ENCODE assay signal across 29 cellular contexts in the genomic region with DNA sequence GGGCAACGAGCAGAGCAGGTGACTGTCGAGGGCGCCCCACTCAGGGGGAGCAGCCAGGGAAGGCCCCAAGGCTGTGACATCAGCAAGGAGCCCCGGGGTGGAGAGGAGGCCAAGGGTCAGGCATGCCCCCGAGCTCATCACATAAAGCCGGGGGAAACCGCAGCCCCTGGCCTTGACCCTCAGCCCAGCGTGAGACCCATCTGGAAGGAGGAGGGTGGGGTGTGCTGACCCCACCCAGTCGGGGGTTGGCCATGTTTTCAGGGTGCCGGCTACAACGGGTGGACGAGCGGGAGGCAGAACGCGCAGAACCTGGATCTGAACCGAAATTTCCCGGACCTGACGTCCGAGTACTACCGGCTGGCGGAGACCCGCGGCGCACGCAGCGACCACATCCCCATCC. TPM values are rescaled to one million over a fixed set of nuclear protein-coding genes. Genes with fewer than 3 reads are reported as not detected.
"Had no signal": no experiment of that assay in that cellular context is flagged by ENCODE, and none has a peak within 500 bp of the region (broad histone marks: within the 10 kb centered on the region; RNA-seq: fewer than 3 reads in every experiment).

No MANE protein-coding gene starts in this region.

- H3K36me3 ChIP-seq: ovary, right lobe of liver, sigmoid colon, suprapubic skin, thoracic aorta, thyroid gland, tibial nerve, upper lobe of left lung, vagina had no signal

- H3K4me3 ChIP-seq: ovary, psoas muscle, right lobe of liver, sigmoid colon, suprapubic skin, thoracic aorta, thyroid gland, tibial nerve, upper lobe of left lung, vagina had no signal

- H3K9me3 ChIP-seq: ovary, psoas muscle, right lobe of liver, sigmoid colon, suprapubic skin, thoracic aorta, thyroid gland, tibial nerve, upper lobe of left lung, vagina had no signal

- H3K9ac ChIP-seq: parathyroid adenoma had no signal

- H3K27ac ChIP-seq: parathyroid adenoma, psoas muscle, right lobe of liver, sigmoid colon, suprapubic skin, thoracic aorta, thyroid gland, tibial nerve, upper lobe of left lung, vagina had no signal

- H3K4me1 ChIP-seq: parathyroid adenoma, psoas muscle, right lobe of liver, vagina had no signal

- DNase-seq: naive thymus-derived CD8-positive, alpha-beta T cell; nephron progenitor cell; occipital lobe; ovary; psoas muscle; right lobe of liver; sigmoid colon; small intestine; stimulated activated CD4-positive, alpha-beta T cell treated with anti-CD3 and anti-CD28 coated beads, Interleukin-15, amount 100 ng/mL, for 24 hours; stimulated activated CD4-positive, alpha-beta T cell treated with anti-CD3 and anti-CD28 coated beads, Interleukin-2, amount 100 ng/mL, for 24 hours; stimulated activated CD4-positive, alpha-beta T cell treated with anti-CD3 and anti-CD28 coated beads, Interleukin-2, amount 100 ng/mL, for 48 hours; stimulated activated CD4-positive, alpha-beta T cell treated with anti-CD3 and anti-CD28 coated beads, Interleukin-4, amount 100 ng/mL, for 24 hours; stimulated activated naive CD4-positive, alpha-beta T cell; stimulated activated naive CD8-positive, alpha-beta T cell treated with anti-CD3 and anti-CD28 coated beads, Interleukin-15, amount 100 ng/mL, for 72 hours; stimulated activated naive CD8-positive, alpha-beta T cell treated with anti-CD3 and anti-CD28 coated beads, Interleukin-15, Interleukin-2, amounts not matched to agents 100 U/mL and 50 U/mL, for 24 hours; substantia nigra; thyroid gland had no signal

- H3K27me3 ChIP-seq: ovary, right lobe of liver, thyroid gland, upper lobe of left lung, vagina had no signal

- FAIRE-seq: small intestine, urothelium cell line had no signal

- ATAC-seq: naive thymus-derived CD8-positive, alpha-beta T cell; natural killer cell treated with Interleukin-12 subunit alpha and Interleukin-12 subunit beta and Interleukin-15 and Interleukin-18, amount 100 ng/mL, for 72 hours; psoas muscle; right cardiac atrium; stimulated activated effector memory CD8-positive, alpha-beta T cell treated with anti-CD3 and anti-CD28 coated beads, Interleukin-12 subunit alpha, Interleukin-12 subunit beta, amount 100 ng/mL, for 72 hours; stimulated activated naive CD8-positive, alpha-beta T cell treated with anti-CD3 and anti-CD28 coated beads, Interleukin-15, amount 100 ng/mL, for 72 hours; stimulated activated naive CD8-positive, alpha-beta T cell treated with anti-CD3 and anti-CD28 coated beads, Interleukin-15, Interleukin-2, amounts not matched to agents 100 U/mL and 50 U/mL, for 24 hours had no signal

- H3K79me2 ChIP-seq: parathyroid adenoma had no signal

- H2AFZ ChIP-seq: parathyroid adenoma had no signal

RNA-seq across cellular contexts. Expression of a gene that starts 13.9 kb away (rescaled TPM):
- total RNA-seq: naive thymus-derived CD8-positive, alpha-beta T cell; natural killer cell treated with Interleukin-12 subunit alpha and Interleukin-12 subunit beta and Interleukin-15 and Interleukin-18, amount 100 ng/mL, for 72 hours; neural crest cell; psoas muscle had no signal
- polyA plus RNA-seq: naive thymus-derived CD8-positive, alpha-beta T cell had no signal

RNA-seq across cellular contexts. Expression of a gene that starts 26.3 kb away (rescaled TPM):
- total RNA-seq: naive thymus-derived CD8-positive, alpha-beta T cell; natural killer cell treated with Interleukin-12 subunit alpha and Interleukin-12 subunit beta and Interleukin-15 and Interleukin-18, amount 100 ng/mL, for 72 hours; neural crest cell; occipital lobe; psoas muscle; renal cortical epithelial cell; right lobe of liver; suprapubic skin; thoracic aorta; thyroid gland; tibial nerve had no signal
- polyA plus RNA-seq: naive thymus-derived CD8-positive, alpha-beta T cell; psoas muscle; small intestine had no signal
